In genomic region chr17:39737761-39738567, GRCh38 we compare ENCODE assay signal across 8 cellular contexts. TPM values are rescaled to one million over a fixed set of nuclear protein-coding genes. Genes with fewer than 3 reads are reported as not detected.
DNase-seq lines count a peak whose midpoint lies in the region; ATAC-seq and TF ChIP-seq lines count a peak whose summit lies in the region.

TSS of gene GRB7 (plus strand) at chr17:39737938. CDS start at chr17:39742302, 4,364 bp downstream.

- H3K4me3 ChIP-seq in gastrocnemius medialis: peak within 1 kb of the TSS in 3 of 4 donors; percentile 6 to 25 (median 14)

- in situ Hi-C loops in gastrocnemius medialis (cut with MboI; ENCODE audit: low sequenced_read_pairs in 4 of 4): no loop called here

- ATAC-seq in left ventricle myocardium superior (peak; percentile 65), gastrocnemius medialis (no peak), GM21786 (IDR thresholded peaks at IDR 0.05; ENCODE audit: unreplicated experiment) (no peak), HG03139 (IDR thresholded peaks at IDR 0.05; ENCODE audit: unreplicated experiment) (no peak)

- no peaks in the 10 kb centered on the region for H3K9me3 ChIP-seq in gastrocnemius medialis

- no peak for DNase-seq in activated CD4-positive, alpha-beta T cell treated with anti-CD3 and anti-CD28 coated beads, Interleukin-2, amount 10 ng/mL, durations not matched to agents 7 days and 5 days
- no peak for DNase-seq in activated CD4-positive, alpha-beta T cell treated with anti-CD3 and anti-CD28 coated beads for 48 hours
- DNase-seq in left ventricle myocardium superior: peak; percentile 64
- DNase-seq in gastrocnemius medialis: no peak
- no peak for DNase-seq in GDM1 (lab: John Stamatoyannopoulos, UW)

- no peak for TF ChIP-seq CTCF in VCaP (conservative IDR thresholded peaks at IDR 0.05)
- no peak for TF ChIP-seq CTCF in gastrocnemius medialis (IDR thresholded peaks at IDR 0.05 in 4 of 5, conservative IDR thresholded peaks at IDR 0.05 in 1 of 5)

- peaks cover 3% of the 10 kb centered on the region for H3K36me3 Mint-ChIP-seq in activated CD4-positive, alpha-beta T cell treated with anti-CD3 and anti-CD28 coated beads, Interleukin-2, amount 10 ng/mL, durations not matched to agents 7 days and 5 days (ENCODE audit: low read depth)

- H3K4me3 Mint-ChIP-seq in activated CD4-positive, alpha-beta T cell treated with anti-CD3 and anti-CD28 coated beads, Interleukin-2, amount 10 ng/mL, durations not matched to agents 7 days and 5 days: peak within 1 kb of the TSS; percentile 60

- no peaks in the 10 kb centered on the region for H3K36me3 ChIP-seq in gastrocnemius medialis

- peak within 1 kb of the TSS; percentile 68 for H3K27ac Mint-ChIP-seq in activated CD4-positive, alpha-beta T cell treated with anti-CD3 and anti-CD28 coated beads, Interleukin-2, amount 10 ng/mL, durations not matched to agents 7 days and 5 days

- H3K27me3 ChIP-seq in gastrocnemius medialis: peaks cover 40 to 60% (median 57%) of the 10 kb centered on the region in 3 donors

- H3K4me1 Mint-ChIP-seq in activated CD4-positive, alpha-beta T cell treated with anti-CD3 and anti-CD28 coated beads, Interleukin-2, amount 10 ng/mL, durations not matched to agents 7 days and 5 days: peaks cover 38% of the 10 kb centered on the region

- H3K27ac ChIP-seq in VCaP (peak within 1 kb of the TSS; percentile 97), gastrocnemius medialis (no peak within 1 kb of the TSS)

- intact Hi-C loops in left ventricle myocardium superior (cut with micrococcal nuclease) (no loop called here), gastrocnemius medialis (cut with DNase I; ENCODE audit: low total_unique reads) (no loop called here)

- H3K9me3 Mint-ChIP-seq in activated CD4-positive, alpha-beta T cell treated with anti-CD3 and anti-CD28 coated beads, Interleukin-2, amount 10 ng/mL, durations not matched to agents 7 days and 5 days: no peaks in the 10 kb centered on the region

- H3K27me3 Mint-ChIP-seq in activated CD4-positive, alpha-beta T cell treated with anti-CD3 and anti-CD28 coated beads, Interleukin-2, amount 10 ng/mL, durations not matched to agents 7 days and 5 days: peaks cover 6% of the 10 kb centered on the region

- H3K4me1 ChIP-seq in gastrocnemius medialis: peaks cover 6 to 22% of the 10 kb centered on the region in 2 donors

- CTCF ChIA-PET in activated CD4-positive, alpha-beta T cell treated with anti-CD3 and anti-CD28 coated beads, Interleukin-2, amount 10 ng/mL, durations not matched to agents 7 days and 5 days (lab: Charles Lee): interaction anchor here (2.1 kb wide), 1 partner anchor 8 kb away, joined by 9 read pairs; the partner anchor contains the start of gene MIEN1

- POLR2A ChIA-PET in activated CD4-positive, alpha-beta T cell treated with anti-CD3 and anti-CD28 coated beads, Interleukin-2, amount 10 ng/mL, durations not matched to agents 7 days and 5 days (lab: Charles Lee): no interaction called here

- TF ChIP-seq POLR2A in gastrocnemius medialis (IDR thresholded peaks at IDR 0.05): no peak

RNA-seq across cellular contexts. Expression of gene GRB7, which starts in this region (rescaled TPM):
- under 1 TPM; 0.69 to 0.81 TPM for total RNA-seq in activated CD4-positive, alpha-beta T cell treated with anti-CD3 and anti-CD28 coated beads, Interleukin-2, amount 10 ng/mL, durations not matched to agents 7 days and 5 days
- total RNA-seq in left ventricle myocardium superior (5.1 TPM), gastrocnemius medialis (under 1 TPM in 2 of 4 donors, not detected in 2; 0.41 to 0.70 TPM)
